ENCODE assay signal across 13 cellular contexts in genomic region chr11:96001037-96001436, GRCh38.
DNase-seq lines count a peak whose midpoint lies in the region; ATAC-seq, FAIRE-seq and TF ChIP-seq lines count a peak whose summit lies in the region.
"Had no signal": no experiment of that assay in that cellular context is flagged by ENCODE, and none has a peak within 500 bp of the region (broad histone marks: within the 10 kb centered on the region; RNA-seq: fewer than 3 reads in every experiment).

No MANE protein-coding gene starts in this region.

- H3K27ac Mint-ChIP-seq in activated T-cell treated with anti-CD3 and anti-CD28 coated beads, Interleukin-2, amount 50 U/mL, for 72 hours: no peak overlapping the region
- H3K27ac Mint-ChIP-seq: activated CD8-positive, alpha-beta T cell treated with anti-CD3 and anti-CD28 coated beads, Interleukin-2, amount 10 ng/mL, durations not matched to agents 7 days and 5 days had no signal

- no peaks in the 10 kb centered on the region for H3K9me3 ChIP-seq in adipocyte (ENCODE audit: control insufficient read depth, low read length)
- H3K9me3 ChIP-seq in muscle layer of duodenum (ENCODE audit: control insufficient read depth in 1 of 2, low read length in 2 of 2): no peaks in the 10 kb centered on the region
- no peaks in the 10 kb centered on the region for H3K9me3 ChIP-seq in transverse colon

- FAIRE-seq in HTR-8/SVneo (lab: Jason Lieb, UNC): no peak
- FAIRE-seq: bronchial epithelial cell, H1 had no signal

- no peak overlapping the region for H3K4me3 Mint-ChIP-seq in activated T-cell treated with anti-CD3 and anti-CD28 coated beads, Interleukin-2, amount 50 U/mL, for 72 hours
- H3K4me3 Mint-ChIP-seq: activated CD8-positive, alpha-beta T cell treated with anti-CD3 and anti-CD28 coated beads, Interleukin-2, amount 10 ng/mL, durations not matched to agents 7 days and 5 days had no signal

- no peaks in the 10 kb centered on the region for H3K27me3 Mint-ChIP-seq in activated T-cell treated with anti-CD3 and anti-CD28 coated beads, Interleukin-2, amount 50 U/mL, for 72 hours (ENCODE audit: low read depth)

- peaks cover 10 to 14% of the 10 kb centered on the region in 2 donors for H3K9me3 Mint-ChIP-seq in activated T-cell treated with anti-CD3 and anti-CD28 coated beads, Interleukin-2, amount 50 U/mL, for 72 hours

- DNase-seq in adipocyte (ENCODE audit: low read depth) (peak; percentile 88), fibroblast of the aortic adventitia (ENCODE audit: low read depth) (peak; percentile 97), transverse colon (peak; percentile 60), HTR-8/SVneo (ENCODE audit: insufficient read length, low spot score) (no peak)
- no peak for DNase-seq in activated CD4-positive, alpha-beta T cell treated with anti-CD3 and anti-CD28 coated beads, Interleukin-2, amount 50 U/mL, for 48 hours
- no peak for DNase-seq in activated T-cell treated with anti-CD3 and anti-CD28 coated beads, Interleukin-2, amount 50 U/mL, for 72 hours
- DNase-seq: activated CD8-positive, alpha-beta T cell treated with anti-CD3 and anti-CD28 coated beads, Interleukin-2, amount 10 ng/mL, durations not matched to agents 7 days and 5 days; DND-41; NCI-H526 treated with DMSO at 0.1 percent for 48 hours had no signal

- peaks cover 50% of the 10 kb centered on the region for H3K4me1 ChIP-seq in adipocyte (ENCODE audit: control insufficient read depth, insufficient read depth, low read length)
- H3K4me1 ChIP-seq in muscle layer of duodenum (ENCODE audit: control insufficient read depth in 1 of 2, insufficient read depth in 2 of 2, low read length in 2 of 2): peaks cover 0 to 10% of the 10 kb centered on the region in 2 donors
- peaks cover 5 to 27% (median 10%) of the 10 kb centered on the region in 4 donors for H3K4me1 ChIP-seq in transverse colon

- TF ChIP-seq CTCF in fibroblast of the aortic adventitia (IDR thresholded peaks at IDR 0.05; ENCODE audit: insufficient read depth, low read length): no peak
- no peak for TF ChIP-seq CTCF in transverse colon (IDR thresholded peaks at IDR 0.05)

- no peak for ATAC-seq in activated T-cell treated with anti-CD3 and anti-CD28 coated beads, Interleukin-2, amount 50 U/mL, for 72 hours (replicated peaks in 1 of 2)
- no peak for ATAC-seq in HG03460 (IDR thresholded peaks at IDR 0.05; ENCODE audit: unreplicated experiment)
- ATAC-seq: activated CD8-positive, alpha-beta T cell treated with anti-CD3 and anti-CD28 coated beads, Interleukin-2, amount 10 ng/mL, durations not matched to agents 7 days and 5 days had no signal

- H3K4me3 ChIP-seq in adipocyte (ENCODE audit: low read length): peak overlapping the region; percentile 67
- H3K4me3 ChIP-seq in fibroblast of the aortic adventitia (ENCODE audit: low read depth, low read length): no peak overlapping the region
- H3K4me3 ChIP-seq in muscle layer of duodenum (ENCODE audit: low read depth in 1 of 2, low read length in 2 of 2): no peak overlapping the region
- H3K4me3 ChIP-seq in transverse colon: no peak overlapping the region

- H3K36me3 ChIP-seq in adipocyte (ENCODE audit: control insufficient read depth, insufficient read depth, low read length, severe bottlenecking): no peaks in the 10 kb centered on the region
- H3K36me3 ChIP-seq in muscle layer of duodenum (ENCODE audit: control insufficient read depth in 1 of 2, insufficient read depth in 2 of 2, low read length in 2 of 2): peaks cover 0 to 9% of the 10 kb centered on the region in 2 donors
- H3K36me3 ChIP-seq in transverse colon: no peaks in the 10 kb centered on the region

- TF ChIP-seq EP300 in transverse colon (IDR thresholded peaks at IDR 0.05; ENCODE audit: low read depth): no peak

- intact Hi-C loops in transverse colon (cut with DNase I; ENCODE audit: low total_unique reads): no loop called here

- peak overlapping the region; percentile 43 for H3K27ac ChIP-seq in muscle layer of duodenum (ENCODE audit: low read length)
- peak overlapping the region; percentile 50 to 66 (median 59) for H3K27ac ChIP-seq in transverse colon

- no peak for TF ChIP-seq POLR2A in transverse colon (IDR thresholded peaks at IDR 0.05)

- peak overlapping the region; percentile 73 for H3K9ac ChIP-seq in adipocyte (ENCODE audit: low read length)

- H3K4me1 Mint-ChIP-seq in activated T-cell treated with anti-CD3 and anti-CD28 coated beads, Interleukin-2, amount 50 U/mL, for 72 hours (ENCODE audit: low read depth): peaks cover 16% of the 10 kb centered on the region

- in situ Hi-C loops in transverse colon (cut with MboI; ENCODE audit: low pct_ligation_motif_present in 1 of 4, low pct_unique_long_range_greater_than_20kb in 1 of 4, low sequenced_read_pairs in 3 of 4): no loop called here

- peaks cover 9 to 20% of the 10 kb centered on the region in 2 donors for H3K36me3 Mint-ChIP-seq in activated T-cell treated with anti-CD3 and anti-CD28 coated beads, Interleukin-2, amount 50 U/mL, for 72 hours (ENCODE audit: insufficient read depth in 2 of 2)

- WGBS in transverse colon (ENCODE audit: low coverage in 1 of 2), 2 donors: 55 to 89% methylated on average over 1 to 5 of the region's 5 CpGs

- H3K27me3 ChIP-seq in adipocyte (replicated peaks; ENCODE audit: control insufficient read depth, insufficient read depth, low read length): no peaks in the 10 kb centered on the region
- H3K27me3 ChIP-seq in muscle layer of duodenum (ENCODE audit: low read depth, low read length): no peaks in the 10 kb centered on the region
- H3K27me3 ChIP-seq in transverse colon: no peaks in the 10 kb centered on the region

Comparison
In these comparisons a context has a peak if more than half of its experiments do, and no peak if none do; other contexts are left out.
1. DNase-seq: peak in adipocyte (single experiment), fibroblast of the aortic adventitia (single experiment) and transverse colon (single experiment); none in activated CD4-positive, alpha-beta T cell treated with anti-CD3 and anti-CD28 coated beads, Interleukin-2, amount 50 U/mL, for 48 hours (0 of 2), activated T-cell treated with anti-CD3 and anti-CD28 coated beads, Interleukin-2, amount 50 U/mL, for 72 hours (0 of 2) and HTR-8/SVneo (single experiment).